Comparison of ENCODE assay signal across 11 cellular contexts in the genomic region with DNA sequence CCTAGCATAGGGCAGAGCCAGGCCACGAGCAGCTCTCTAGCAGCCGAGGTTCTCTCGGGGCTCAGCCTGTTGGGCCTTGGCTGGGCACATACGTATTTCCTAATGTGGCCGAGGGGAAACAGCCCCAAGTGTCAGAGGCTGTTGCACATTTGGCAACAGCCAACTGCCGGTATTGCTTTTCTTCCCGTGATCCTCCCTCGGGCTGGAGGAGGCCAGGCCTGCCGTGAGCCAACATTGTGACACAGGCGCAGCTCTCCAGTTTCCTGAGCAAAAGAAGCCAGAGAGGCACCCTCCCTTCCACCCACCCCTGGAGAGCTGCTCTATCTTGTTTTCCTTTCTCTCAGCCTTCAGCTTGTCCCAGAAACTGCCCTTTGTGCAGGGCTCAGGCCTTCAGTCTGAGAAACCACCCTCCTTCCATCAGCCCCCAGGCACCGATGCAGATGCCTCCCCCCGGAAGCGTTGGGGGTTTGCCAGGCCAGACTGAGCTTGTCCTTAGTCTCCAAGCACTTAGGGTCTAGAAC. TPM values are rescaled to one million over a fixed set of nuclear protein-coding genes. Genes with fewer than 3 reads are reported as not detected.
DNase-seq lines count a peak whose midpoint lies in the region; ATAC-seq and TF ChIP-seq lines count a peak whose summit lies in the region.
"Had no signal": no experiment of that assay in that cellular context is flagged by ENCODE, and none has a peak within 500 bp of the region (broad histone marks: within the 10 kb centered on the region; RNA-seq: fewer than 3 reads in every experiment).

No MANE protein-coding gene starts in this region.

- H3K27me3 ChIP-seq in BLaER1: peaks cover 23% of the 10 kb centered on the region
- no peaks in the 10 kb centered on the region for H3K27me3 ChIP-seq in ovary
- 0 out of 2 replicates have a peak, but pooled peaks cover 4% of the 10 kb centered on the region for H3K27me3 ChIP-seq in PC-9 (ENCODE audit: insufficient read depth, low read depth)

- H3K27me3 Mint-ChIP-seq in endothelial cell (ENCODE audit: unreplicated experiment): no peaks in the 10 kb centered on the region

- H3K4me3 ChIP-seq in BLaER1 (no peak overlapping the region), ovary (no peak overlapping the region), PC-9 (no peak overlapping the region)

- H3K4me1 Mint-ChIP-seq in endothelial cell (ENCODE audit: unreplicated experiment): no peaks in the 10 kb centered on the region

- 0 out of 2 replicates have a peak, but pooled peaks cover 4% of the 10 kb centered on the region for H3F3A ChIP-seq in PC-9 (ENCODE audit: insufficient read depth, low read depth)

- ATAC-seq in GM21423 (IDR thresholded peaks at IDR 0.05; ENCODE audit: unreplicated experiment): no peak
- ATAC-seq in GM21381 (IDR thresholded peaks at IDR 0.05; ENCODE audit: unreplicated experiment): no peak

- 2% methylated on average over 13 of the region's 13 CpGs for WGBS in ovary, 3 donors

- no peak overlapping the region for H2AFZ ChIP-seq in PC-9

- no TSS peak for BruUV-seq in PC-9 (replicated peaks; lab: Mats Ljungman, UMichigan)

- no peaks in the 10 kb centered on the region for H3K9me2 ChIP-seq in PC-9 (ENCODE audit: insufficient read depth)

- CTCF ChIA-PET in PC-9 (lab: Charles Lee): no interaction called here

- no peak overlapping the region for H3K27ac Mint-ChIP-seq in endothelial cell (ENCODE audit: unreplicated experiment)

- peak overlapping the region; percentile 49 for H3K27ac ChIP-seq in BLaER1
- H3K27ac ChIP-seq in ovary: peak overlapping the region; percentile 56 to 97
- H3K27ac ChIP-seq in PC-9: no peak overlapping the region

- no peaks in the 10 kb centered on the region for H3K36me3 Mint-ChIP-seq in endothelial cell (ENCODE audit: low read depth, unreplicated experiment)
- H3K36me3 Mint-ChIP-seq: CD4-positive, CD25-positive, alpha-beta regulatory T cell had no signal

- H3K4me1 ChIP-seq in BLaER1 (peaks cover 29% of the 10 kb centered on the region), ovary (ENCODE audit: insufficient read depth) (peaks cover 8% of the 10 kb centered on the region), PC-9 (replicated peaks; ENCODE audit: insufficient read depth) (peaks cover 14% of the 10 kb centered on the region)

- no peaks in the 10 kb centered on the region for H3K79me2 ChIP-seq in PC-9 (ENCODE audit: low read depth)

- H3K36me3 ChIP-seq in BLaER1 (no peaks in the 10 kb centered on the region), ovary (no peaks in the 10 kb centered on the region), PC-9 (ENCODE audit: low read depth) (no peaks in the 10 kb centered on the region)

- intact Hi-C loops in cardiac septum (cut with DNase I): no loop called here
- intact Hi-C loops in ovary (cut with DNase I): loop anchor here in 1 of 4 donors (5.0 kb wide), 1 partner anchor 52 kb away; no protein-coding TSS in a partner anchor
- intact Hi-C loops in PC-9 (cut with micrococcal nuclease; ENCODE audit: unreplicated experiment): no loop called here

- peak in 34 of 56 donors; percentile 11 to 68 (median 42) for DNase-seq in amygdala (lab: John Stamatoyannopoulos, UW)
- DNase-seq in cardiac septum (ENCODE audit: low spot score): peak; percentile 87
- DNase-seq in ovary: peak; percentile 91 to 95 (median 93)
- no peak for DNase-seq in endothelial cell (ENCODE audit: low spot score)
- no peak for DNase-seq in PC-9
- DNase-seq: CD4-positive, CD25-positive, alpha-beta regulatory T cell; effector CD4-positive, alpha-beta T cell; T-helper 9 cell had no signal

- POLR2A ChIA-PET in PC-9 (lab: Charles Lee; ENCODE audit: unreplicated experiment): no interaction called here

- H3K4me2 ChIP-seq in BLaER1: peak overlapping the region; percentile 59
- H3K4me2 ChIP-seq in PC-9: no peak overlapping the region

- TF ChIP-seq POLR2A in ovary (IDR thresholded peaks at IDR 0.05): no peak

- H3K9ac ChIP-seq in BLaER1: 0 out of 2 replicates have a peak overlapping the region, but pooled peaks have one; percentile 5

- no peaks in the 10 kb centered on the region for H3K9me3 Mint-ChIP-seq in endothelial cell (ENCODE audit: unreplicated experiment)

- no peak overlapping the region for H3K4me3 Mint-ChIP-seq in endothelial cell (ENCODE audit: unreplicated experiment)
- H3K4me3 Mint-ChIP-seq: CD4-positive, CD25-positive, alpha-beta regulatory T cell had no signal

- peak in 1 of 3 donors; percentile 19 for TF ChIP-seq CTCF in ovary (IDR thresholded peaks at IDR 0.05)
- no peak for TF ChIP-seq CTCF in endothelial cell (IDR thresholded peaks at IDR 0.05; ENCODE audit: unreplicated experiment)
- no peak for TF ChIP-seq CTCF in PC-9 (conservative IDR thresholded peaks at IDR 0.05)

- TF ChIP-seq EP300 in ovary (IDR thresholded peaks at IDR 0.05): peak; percentile 8

- no peaks in the 10 kb centered on the region for H3K9me3 ChIP-seq in BLaER1
- H3K9me3 ChIP-seq in ovary: no peaks in the 10 kb centered on the region
- no peaks in the 10 kb centered on the region for H3K9me3 ChIP-seq in PC-9 (ENCODE audit: insufficient read depth, low read depth)

- H4K20me1 ChIP-seq in BLaER1: peaks cover 13% of the 10 kb centered on the region
- no peaks in the 10 kb centered on the region for H4K20me1 ChIP-seq in PC-9 (ENCODE audit: insufficient read depth)

RNA-seq across cellular contexts. Expression of gene BPI, which starts 5.1 kb away (rescaled TPM):
- total RNA-seq in cardiac septum (0.40 TPM), ovary (1 to 10 TPM in 3 of 7 donors, under 1 TPM in 3, not detected in 1; 0.43 to 1.8 (median 0.74) TPM), endothelial cell (ENCODE audit: unreplicated experiment) (not detected), PC-9 (2021) (not detected in 2 replicates)
- 1 to 10 TPM; 2.4 to 2.9 TPM for polyA plus RNA-seq in ovary
- total RNA-seq: CD4-positive, CD25-positive, alpha-beta regulatory T cell had no signal
- polyA plus RNA-seq: CD4-positive, CD25-positive, alpha-beta regulatory T cell had no signal

RNA-seq across cellular contexts. Expression of gene KIAA1755, which starts 38.3 kb away (rescaled TPM):
- 7.0 TPM for total RNA-seq in cardiac septum
- total RNA-seq in ovary: 10 to 100 TPM in 5 of 7 donors, 1 to 10 TPM in 2; 4.4 to 29.7 (median 16.9) TPM
- polyA plus RNA-seq in ovary: 10 to 100 TPM in 1 of 2 donors, 1 to 10 TPM in 1; 9.6 to 11.8 TPM
- total RNA-seq in endothelial cell (ENCODE audit: unreplicated experiment): not detected
- total RNA-seq in PC-9 (2021): 0.22 and 0.30 TPM in 2 replicates
- total RNA-seq: CD4-positive, CD25-positive, alpha-beta regulatory T cell had no signal
- polyA plus RNA-seq: CD4-positive, CD25-positive, alpha-beta regulatory T cell had no signal

RNA-seq across cellular contexts. Expression of gene LBP, which starts 47.5 kb away (rescaled TPM):
- total RNA-seq in cardiac septum (0.11 TPM), ovary (under 1 TPM in 3 of 7 donors, not detected in 4; 0.12 to 0.20 (median 0.15) TPM), endothelial cell (ENCODE audit: unreplicated experiment) (1.2 TPM), PC-9 (2021) (not detected in 2 replicates)
- under 1 TPM in 1 of 2 donors, not detected in 1; 0.20 TPM for polyA plus RNA-seq in ovary
- total RNA-seq: CD4-positive, CD25-positive, alpha-beta regulatory T cell had no signal
- polyA plus RNA-seq: CD4-positive, CD25-positive, alpha-beta regulatory T cell had no signal

Comparison
In these comparisons a context has a peak if more than half of its experiments do, and no peak if none do; other contexts are left out.
1. DNase-seq: peak in amygdala (34 of 56), cardiac septum (single experiment) and ovary (5 of 5); none in endothelial cell (single experiment) and PC-9 (0 of 2).